In genomic region chr1:61053712-61054608, GRCh38 we compare ENCODE assay signal across 8 cellular contexts. TPM values are rescaled to one million over a fixed set of nuclear protein-coding genes. Genes with fewer than 3 reads are reported as not detected.
DNase-seq lines count a peak whose midpoint lies in the region; ATAC-seq and TF ChIP-seq lines count a peak whose summit lies in the region.

No MANE protein-coding gene starts in this region.

- peaks cover 90 to 100% (median 100%) of the 10 kb centered on the region in 11 experiments for H3K27me3 ChIP-seq in BLaER1 treated with 17β-estradiol and CSF1 and Interleukin-3, amounts not matched to agents 10 nM and 100 nM
- H3K27me3 ChIP-seq in OCI-LY1 (ENCODE audit: insufficient read depth, low read length): no peaks in the 10 kb centered on the region
- H3K27me3 ChIP-seq in mononuclear cell (ENCODE audit: insufficient read depth, low read length): peaks cover 79% of the 10 kb centered on the region
- no peaks in the 10 kb centered on the region for H3K27me3 ChIP-seq in upper lobe of right lung

- no peak overlapping the region for H2AFZ ChIP-seq in OCI-LY1 (ENCODE audit: low read length)

- no peaks in the 10 kb centered on the region for H3K36me3 ChIP-seq in BLaER1 treated with 17β-estradiol and CSF1 and Interleukin-3, amounts not matched to agents 10 nM and 100 nM
- H3K36me3 ChIP-seq in OCI-LY1 (ENCODE audit: insufficient read depth, low read length): no peaks in the 10 kb centered on the region
- H3K36me3 ChIP-seq in upper lobe of right lung: no peaks in the 10 kb centered on the region

- H3K9me3 ChIP-seq in BLaER1 treated with 17β-estradiol and CSF1 and Interleukin-3, amounts not matched to agents 10 nM and 100 nM (replicated peaks in 1 of 11): peaks cover 0 to 6% (median 0%) of the 10 kb centered on the region in 11 experiments; a peak in 2 of 22 replicates
- H3K9me3 ChIP-seq in OCI-LY1 (ENCODE audit: low read length) (no peaks in the 10 kb centered on the region), mononuclear cell (ENCODE audit: low read depth, low read length) (no peaks in the 10 kb centered on the region), upper lobe of right lung (no peaks in the 10 kb centered on the region)

- H3K9me2 ChIP-seq in OCI-LY1 (ENCODE audit: low read depth, low read length): no peaks in the 10 kb centered on the region

- intact Hi-C loops in upper lobe of right lung (cut with DNase I): loop anchor here (10.0 kb wide), 1 partner anchor 401 kb away; no protein-coding TSS in a partner anchor

- no peaks in the 10 kb centered on the region for H3K79me2 ChIP-seq in OCI-LY1 (ENCODE audit: insufficient read depth, low read length)

- peak overlapping the region in 2 of 11 experiments; percentile 3 to 20; a peak in 2 of 22 replicates for H3K9ac ChIP-seq in BLaER1 treated with 17β-estradiol and CSF1 and Interleukin-3, amounts not matched to agents 10 nM and 100 nM
- H3K9ac ChIP-seq in OCI-LY1 (ENCODE audit: low read length): no peak overlapping the region

- TF ChIP-seq CTCF in OCI-LY1 (IDR thresholded peaks at IDR 0.05; ENCODE audit: low read length): no peak
- TF ChIP-seq CTCF in upper lobe of right lung (IDR thresholded peaks at IDR 0.05): no peak

- no peaks in the 10 kb centered on the region for H3F3A ChIP-seq in OCI-LY1 (ENCODE audit: insufficient read depth, low read length)

- H3K4me3 ChIP-seq in BLaER1 treated with 17β-estradiol and CSF1 and Interleukin-3, amounts not matched to agents 10 nM and 100 nM: peak overlapping the region; percentile 20 to 54 (median 38); a peak in 15 of 20 replicates
- H3K4me3 ChIP-seq in OCI-LY1 (ENCODE audit: low read depth, low read length, poor library complexity, severe bottlenecking) (peak overlapping the region; percentile 46), mononuclear cell (ENCODE audit: low read length) (peak overlapping the region; percentile 18), upper lobe of right lung (peak overlapping the region; percentile 44)

- H3K4me2 ChIP-seq in BLaER1 treated with 17β-estradiol and CSF1 and Interleukin-3, amounts not matched to agents 10 nM and 100 nM: peak overlapping the region; percentile 51 to 99 (median 66)
- H3K4me2 ChIP-seq in OCI-LY1 (ENCODE audit: low read length): peak overlapping the region; percentile 50; the same call in 1 of the 2 replicates

- DNase-seq in ecto neural progenitor cell (ENCODE audit: low spot score) (peak; percentile 60), upper lobe of right lung (peak; percentile 75), iPS-NIHi7 (ENCODE audit: extremely low spot score) (no peak), kidney glomerular epithelial cell (lab: John Stamatoyannopoulos, UW) (no peak)

- H3K4me1 ChIP-seq in BLaER1 treated with 17β-estradiol and CSF1 and Interleukin-3, amounts not matched to agents 10 nM and 100 nM: peaks cover 15 to 36% (median 24%) of the 10 kb centered on the region in 10 experiments
- H3K4me1 ChIP-seq in OCI-LY1 (ENCODE audit: insufficient read depth, low read length, severe bottlenecking) (peaks cover 46% of the 10 kb centered on the region), mononuclear cell (ENCODE audit: insufficient read depth, low read length) (peaks cover 62% of the 10 kb centered on the region), upper lobe of right lung (peaks cover 42% of the 10 kb centered on the region)

- ATAC-seq in upper lobe of right lung (peak; percentile 10), GM21576 (IDR thresholded peaks at IDR 0.05; ENCODE audit: unreplicated experiment) (no peak)

- H4K20me1 ChIP-seq in BLaER1 treated with 17β-estradiol and CSF1 and Interleukin-3, amounts not matched to agents 10 nM and 100 nM: peaks cover 0 to 71% (median 57%) of the 10 kb centered on the region in 11 experiments; a peak in 18 of 22 replicates
- H4K20me1 ChIP-seq in OCI-LY1 (ENCODE audit: insufficient read depth, low read length): no peaks in the 10 kb centered on the region

- H3K27ac ChIP-seq in BLaER1 treated with 17β-estradiol and CSF1 and Interleukin-3, amounts not matched to agents 10 nM and 100 nM: no peak overlapping the region
- H3K27ac ChIP-seq in OCI-LY1 (ENCODE audit: low read depth, low read length, poor library complexity, severe bottlenecking) (no peak overlapping the region), upper lobe of right lung (peak overlapping the region; percentile 63)

RNA-seq across cellular contexts. Expression of gene NFIA, which starts 28.4 kb away (rescaled TPM):
- total RNA-seq in mononuclear cell: 3.5 TPM
- total RNA-seq in upper lobe of right lung: 66.6 TPM

Comparison
In these comparisons a context has a peak if more than half of its experiments do, and no peak if none do; other contexts are left out.
1. DNase-seq: peak in ecto neural progenitor cell (single experiment) and upper lobe of right lung (single experiment); none in iPS-NIHi7 (single experiment) and kidney glomerular epithelial cell (single experiment).
2. RNA of gene NFIA, which starts 28.4 kb away (total RNA-seq): 66.6 TPM in upper lobe of right lung (single experiment); 3.5 TPM in mononuclear cell (single experiment); every median in the first group is over 10 times any median in the second.
3. Peak in every context shown above with its lines, with median percentiles within 50 percentile points of each other: H3K4me3 ChIP-seq.